ENCODE assay signal across 1 cellular context in genomic region chr19:289651-290538, GRCh38.
TF ChIP-seq lines count a peak whose summit lies in the region.

No MANE protein-coding gene starts in this region.

TF ChIP-seq in Ishikawa, 13 proteins besides CTCF, POLR2A, EP300 and RAD21 (continued from another document):
- TF ChIP-seq USF1 (IDR thresholded peaks at IDR 0.05), result 0 out of 2 replicates have a peak, but pooled peaks have one; percentile 34
- no peak for TF ChIP-seq CEBPB (IDR thresholded peaks at IDR 0.05)
- TF ChIP-seq MAX (IDR thresholded peaks at IDR 0.05), result 0 out of 2 replicates have a peak, but pooled peaks have one; percentile 6
- TF ChIP-seq NFIC (IDR thresholded peaks at IDR 0.05), result no peak
- no peak for TF ChIP-seq CREB1 (IDR thresholded peaks at IDR 0.05; ENCODE audit: low read depth)
- no peak for TF ChIP-seq TCF12 (IDR thresholded peaks at IDR 0.05; ENCODE audit: low read depth)
- no peak for TF ChIP-seq EGR1 (IDR thresholded peaks at IDR 0.05)
- peak; percentile 18 for TF ChIP-seq TAF1 (IDR thresholded peaks at IDR 0.05; ENCODE audit: low read depth)
- peak; percentile 65; the same call in 1 of the 2 replicates for TF ChIP-seq FOXM1 (IDR thresholded peaks at IDR 0.05; ENCODE audit: borderline replicate concordance, low read depth)
- no peak for TF ChIP-seq ZBTB7A (IDR thresholded peaks at IDR 0.05; ENCODE audit: low read depth)
TF ChIP-seq in Ishikawa: peak in this region for 4.
